ENCODE assay signal across 10 cellular contexts in genomic region chr15:40902605-40903561, GRCh38. TPM values are rescaled to one million over a fixed set of nuclear protein-coding genes. Genes with fewer than 3 reads are reported as not detected.
DNase-seq lines count a peak whose midpoint lies in the region; ATAC-seq and TF ChIP-seq lines count a peak whose summit lies in the region.
"Had no signal": no experiment of that assay in that cellular context is flagged by ENCODE, and none has a peak within 500 bp of the region (broad histone marks: within the 10 kb centered on the region; RNA-seq: fewer than 3 reads in every experiment).

No MANE protein-coding gene starts in this region.

- H3K27me3 ChIP-seq in endodermal cell (ENCODE audit: control insufficient read depth, insufficient read depth, low read length, poor library complexity, severe bottlenecking) (no peaks in the 10 kb centered on the region), WERI-Rb-1 (ENCODE audit: insufficient read depth, low read depth, severe bottlenecking) (no peaks in the 10 kb centered on the region)

- no peak overlapping the region for H3K4me3 Mint-ChIP-seq in endodermal cell
- peak overlapping the region; percentile 39 for H3K4me3 Mint-ChIP-seq in natural killer cell treated with Interleukin-12 subunit alpha and Interleukin-12 subunit beta and Interleukin-15 and Interleukin-18, amount 100 ng/mL, for 72 hours

- no peak overlapping the region for H3K9ac ChIP-seq in endodermal cell (ENCODE audit: extremely low read depth, low read length, poor library complexity, severe bottlenecking)

- H3K27ac Mint-ChIP-seq in endodermal cell: peak overlapping the region; percentile 67
- H3K27ac Mint-ChIP-seq in natural killer cell treated with Interleukin-12 subunit alpha and Interleukin-12 subunit beta and Interleukin-15 and Interleukin-18, amount 100 ng/mL, for 72 hours: peak overlapping the region; percentile 26 to 60

- no peak for TF ChIP-seq CTCF in endodermal cell (conservative IDR thresholded peaks at IDR 0.05)
- TF ChIP-seq CTCF in WERI-Rb-1 (IDR thresholded peaks at IDR 0.05; ENCODE audit: low read depth, low read length): no peak
- no peak for TF ChIP-seq CTCF in omental fat pad (IDR thresholded peaks at IDR 0.05)

- H3K36me3 Mint-ChIP-seq in endodermal cell (ENCODE audit: low read depth): peaks cover 50% of the 10 kb centered on the region
- no peaks in the 10 kb centered on the region for H3K36me3 Mint-ChIP-seq in natural killer cell treated with Interleukin-12 subunit alpha and Interleukin-12 subunit beta and Interleukin-15 and Interleukin-18, amount 100 ng/mL, for 72 hours

- DNase-seq in GF-D8 (lab: John Stamatoyannopoulos, UW) (peak; percentile 94), OCI-M1 (lab: John Stamatoyannopoulos, UW) (peak; percentile 49), endodermal cell (peak; percentile 54), WERI-Rb-1 (no peak), omental fat pad (ENCODE audit: low spot score) (no peak)
- DNase-seq in natural killer cell treated with Interleukin-12 subunit alpha and Interleukin-12 subunit beta and Interleukin-15 and Interleukin-18, amount 100 ng/mL, for 72 hours (ENCODE audit: low spot score): peak; percentile 65
- DNase-seq: EL, NCI-H510A had no signal

- peak; percentile 37 to 69 for ATAC-seq in natural killer cell treated with Interleukin-12 subunit alpha and Interleukin-12 subunit beta and Interleukin-15 and Interleukin-18, amount 100 ng/mL, for 72 hours
- no peak for ATAC-seq in HG02588 (IDR thresholded peaks at IDR 0.05; ENCODE audit: unreplicated experiment)
- ATAC-seq in omental fat pad (ENCODE audit: low FRiP score): no peak
- ATAC-seq in HG03460 (IDR thresholded peaks at IDR 0.05; ENCODE audit: unreplicated experiment): no peak

- no peak overlapping the region for H3K27ac ChIP-seq in endodermal cell (ENCODE audit: low read depth, low read length)
- H3K27ac ChIP-seq in WERI-Rb-1: no peak overlapping the region

- no peaks in the 10 kb centered on the region for H3K4me1 ChIP-seq in endodermal cell (ENCODE audit: control insufficient read depth, insufficient read depth, low read length)

- no peaks in the 10 kb centered on the region for H3K4me1 Mint-ChIP-seq in endodermal cell
- H3K4me1 Mint-ChIP-seq in natural killer cell treated with Interleukin-12 subunit alpha and Interleukin-12 subunit beta and Interleukin-15 and Interleukin-18, amount 100 ng/mL, for 72 hours (ENCODE audit: low read depth in 2 of 2): peaks cover 22 to 34% of the 10 kb centered on the region in 2 donors

- 93 to 99% methylated on average over 14 to 33 of the region's 33 CpGs for WGBS in endodermal cell (ENCODE audit: insufficient coverage in 1 of 2, insufficient read length in 1 of 2), 2 experiments

- H3K36me3 ChIP-seq in endodermal cell (ENCODE audit: control insufficient read depth, insufficient read depth, low read length): peaks cover 66% of the 10 kb centered on the region
- peaks cover 64% of the 10 kb centered on the region for H3K36me3 ChIP-seq in WERI-Rb-1

- H3K9me3 ChIP-seq in endodermal cell (ENCODE audit: control insufficient read depth, low read length) (no peaks in the 10 kb centered on the region), WERI-Rb-1 (ENCODE audit: severe bottlenecking) (no peaks in the 10 kb centered on the region)

- no peaks in the 10 kb centered on the region for H3K9me3 Mint-ChIP-seq in endodermal cell
- H3K9me3 Mint-ChIP-seq in natural killer cell treated with Interleukin-12 subunit alpha and Interleukin-12 subunit beta and Interleukin-15 and Interleukin-18, amount 100 ng/mL, for 72 hours: no peaks in the 10 kb centered on the region

- no peak overlapping the region for H3K4me3 ChIP-seq in endodermal cell (ENCODE audit: low read length)
- no peak overlapping the region for H3K4me3 ChIP-seq in WERI-Rb-1 (ENCODE audit: low read depth, low read length)

- H3K27me3 Mint-ChIP-seq in endodermal cell (ENCODE audit: insufficient read depth): no peaks in the 10 kb centered on the region
- H3K27me3 Mint-ChIP-seq in natural killer cell treated with Interleukin-12 subunit alpha and Interleukin-12 subunit beta and Interleukin-15 and Interleukin-18, amount 100 ng/mL, for 72 hours: no peaks in the 10 kb centered on the region

RNA-seq across cellular contexts. Expression of gene VPS18, which starts 8.6 kb away (rescaled TPM):
- total RNA-seq in endodermal cell (10 to 100 TPM; 26.6 to 29.0 TPM), omental fat pad (10 to 100 TPM; 25.2 to 32.9 (median 28.9) TPM)
- 14.6 TPM for polyA plus RNA-seq in endodermal cell (2013, experiment 1 of 2)
- polyA plus RNA-seq in endodermal cell (2013, experiment 2 of 2): 13.9 TPM
- 10 to 100 TPM; 22.8 to 27.3 TPM for total RNA-seq in natural killer cell treated with Interleukin-12 subunit alpha and Interleukin-12 subunit beta and Interleukin-15 and Interleukin-18, amount 100 ng/mL, for 72 hours

RNA-seq across cellular contexts. Expression of gene DLL4, which starts 26.3 kb away (rescaled TPM):
- total RNA-seq in endodermal cell (under 1 TPM; 0.20 to 0.64 TPM), omental fat pad (10 to 100 TPM in 2 of 4 donors, 1 to 10 TPM in 2; 5.8 to 27.6 (median 10.1) TPM)
- polyA plus RNA-seq in endodermal cell (2013, experiment 1 of 2): 0.64 TPM
- polyA plus RNA-seq in endodermal cell (2013, experiment 2 of 2): 0.66 TPM
- total RNA-seq in natural killer cell treated with Interleukin-12 subunit alpha and Interleukin-12 subunit beta and Interleukin-15 and Interleukin-18, amount 100 ng/mL, for 72 hours: under 1 TPM in 1 of 2 donors, not detected in 1; 0.17 TPM

RNA-seq across cellular contexts. Expression of gene RHOV, which starts 28.8 kb away (rescaled TPM):
- total RNA-seq in endodermal cell (1 to 10 TPM; 1.8 to 2.8 TPM), omental fat pad (not detected)
- 0.39 TPM for polyA plus RNA-seq in endodermal cell (2013, experiment 1 of 2)
- 0.50 TPM for polyA plus RNA-seq in endodermal cell (2013, experiment 2 of 2)
- total RNA-seq in natural killer cell treated with Interleukin-12 subunit alpha and Interleukin-12 subunit beta and Interleukin-15 and Interleukin-18, amount 100 ng/mL, for 72 hours: not detected

RNA-seq across cellular contexts. Expression of gene CHAC1, which starts 50.4 kb away (rescaled TPM):
- total RNA-seq in endodermal cell: 1 to 10 TPM; 6.8 to 9.0 TPM
- 28.5 TPM for polyA plus RNA-seq in endodermal cell (2013, experiment 1 of 2)
- polyA plus RNA-seq in endodermal cell (2013, experiment 2 of 2): 11.2 TPM
- total RNA-seq in natural killer cell treated with Interleukin-12 subunit alpha and Interleukin-12 subunit beta and Interleukin-15 and Interleukin-18, amount 100 ng/mL, for 72 hours: 10 to 100 TPM in 1 of 2 donors, 1 to 10 TPM in 1; 7.7 to 13.1 TPM
- 10 to 100 TPM in 2 of 4 donors, 1 to 10 TPM in 1, under 1 TPM in 1; 0.63 to 63.6 (median 13.4) TPM for total RNA-seq in omental fat pad

RNA-seq across cellular contexts. Expression of gene SPINT1, which starts 59.0 kb away (rescaled TPM):
- total RNA-seq in endodermal cell (100 to 1,000 TPM; 129 to 141 TPM), omental fat pad (10 to 100 TPM in 2 of 4 donors, 1 to 10 TPM in 1, under 1 TPM in 1; 0.95 to 16.2 (median 11.7) TPM)
- polyA plus RNA-seq in endodermal cell (2013, experiment 1 of 2): 20.7 TPM
- polyA plus RNA-seq in endodermal cell (2013, experiment 2 of 2): 13.5 TPM
- 1 to 10 TPM; 1.0 to 1.5 TPM for total RNA-seq in natural killer cell treated with Interleukin-12 subunit alpha and Interleukin-12 subunit beta and Interleukin-15 and Interleukin-18, amount 100 ng/mL, for 72 hours

Comparison
In these comparisons a context has a peak if more than half of its experiments do, and no peak if none do; other contexts are left out.
1. DNase-seq: peak in GF-D8 (single experiment), OCI-M1 (single experiment), endodermal cell (single experiment) and natural killer cell treated with Interleukin-12 subunit alpha and Interleukin-12 subunit beta and Interleukin-15 and Interleukin-18, amount 100 ng/mL, for 72 hours (single experiment); none in WERI-Rb-1 (single experiment) and omental fat pad (single experiment).
2. ATAC-seq: peak in natural killer cell treated with Interleukin-12 subunit alpha and Interleukin-12 subunit beta and Interleukin-15 and Interleukin-18, amount 100 ng/mL, for 72 hours (2 of 2); none in HG02588 (single experiment), omental fat pad (single experiment) and HG03460 (single experiment).
3. RNA of gene DLL4, which starts 26.3 kb away (total RNA-seq): 5.8 to 27.6 TPM in omental fat pad; 0.20 to 0.64 TPM in endodermal cell and 0.17 TPM in natural killer cell treated with Interleukin-12 subunit alpha and Interleukin-12 subunit beta and Interleukin-15 and Interleukin-18, amount 100 ng/mL, for 72 hours; every median in the first group is over 4 times any median in the second.